Comparison of ENCODE assay signal across 13 cellular contexts in the genomic region with DNA sequence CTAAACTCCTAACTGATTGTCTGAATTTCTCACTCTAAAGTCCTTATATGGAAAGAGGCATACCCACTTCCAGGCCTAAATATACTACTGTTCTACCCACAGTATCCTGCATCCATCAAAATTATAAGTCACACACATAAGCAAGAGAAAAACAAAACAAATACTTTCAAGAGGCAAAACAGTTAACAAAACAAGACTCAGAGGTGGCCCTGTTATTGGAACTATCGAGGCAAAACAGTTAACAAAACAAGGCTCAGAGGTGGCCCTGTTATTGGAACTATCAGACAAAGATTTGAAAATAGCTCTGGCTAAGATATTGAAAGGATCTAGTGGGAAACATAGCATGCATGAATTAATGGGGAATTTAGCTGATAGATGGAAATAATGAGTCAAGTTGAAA.
"Had no signal": no experiment of that assay in that cellular context is flagged by ENCODE, and none has a peak within 500 bp of the region (broad histone marks: within the 10 kb centered on the region; RNA-seq: fewer than 3 reads in every experiment).

No MANE protein-coding gene starts in this region.

- H3K27me3 Mint-ChIP-seq: effector memory CD8-positive, alpha-beta T cell had no signal

- H3K27ac ChIP-seq: esophagus squamous epithelium, prostate gland, WERI-Rb-1 had no signal

- H3K27ac Mint-ChIP-seq: activated CD8-positive, alpha-beta T cell treated with anti-CD3 and anti-CD28 coated beads, Interleukin-2, amount 10 ng/mL, durations not matched to agents 7 days and 5 days had no signal

- DNase-seq: activated CD8-positive, alpha-beta T cell treated with anti-CD3 and anti-CD28 coated beads, Interleukin-2, amount 10 ng/mL, durations not matched to agents 7 days and 5 days; activated T-cell treated with anti-CD3 and anti-CD28 coated beads, Interleukin-2, amount 50 U/mL, for 4 hours; dermis blood vessel endothelial cell; effector memory CD8-positive, alpha-beta T cell; esophagus squamous epithelium; heart right ventricle; kidney glomerular epithelial cell; left ventricle myocardium superior; right cardiac atrium; SW 1271; WERI-Rb-1 had no signal

- H3K4me3 ChIP-seq: esophagus squamous epithelium, heart right ventricle, prostate gland had no signal

- H3K4me3 Mint-ChIP-seq: activated CD8-positive, alpha-beta T cell treated with anti-CD3 and anti-CD28 coated beads, Interleukin-2, amount 10 ng/mL, durations not matched to agents 7 days and 5 days; activated T-cell treated with anti-CD3 and anti-CD28 coated beads, Interleukin-2, amount 50 U/mL, for 4 hours; neural crest cell had no signal

- H3K9me3 ChIP-seq: prostate gland had no signal

- ATAC-seq: activated CD8-positive, alpha-beta T cell treated with anti-CD3 and anti-CD28 coated beads, Interleukin-2, amount 10 ng/mL, durations not matched to agents 7 days and 5 days; activated T-cell treated with anti-CD3 and anti-CD28 coated beads, Interleukin-2, amount 50 U/mL, for 4 hours; effector memory CD8-positive, alpha-beta T cell; heart right ventricle; left ventricle myocardium superior; right cardiac atrium had no signal

- H3K36me3 ChIP-seq: prostate gland had no signal

- H3K27me3 ChIP-seq: esophagus squamous epithelium, heart right ventricle had no signal
